In genomic region chr11:56855217-56855616, GRCh38 we compare ENCODE assay signal across 16 cellular contexts.
"Had no signal": no experiment of that assay in that cellular context is flagged by ENCODE, and none has a peak within 500 bp of the region (broad histone marks: within the 10 kb centered on the region; RNA-seq: fewer than 3 reads in every experiment).

No MANE protein-coding gene starts in this region.

- H3K4me2 ChIP-seq: hepatocyte had no signal

- H3K27ac ChIP-seq: hepatocyte, neutrophil, right atrium auricular region, sigmoid colon, skin epidermis had no signal

- H3K4me1 ChIP-seq: right atrium auricular region, sigmoid colon had no signal

- H3K27me3 ChIP-seq: hepatocyte, neutrophil, right atrium auricular region, sigmoid colon had no signal

- H3K9me3 ChIP-seq: neutrophil, right atrium auricular region, sigmoid colon had no signal

- ATAC-seq: naive thymus-derived CD8-positive, alpha-beta T cell had no signal

- H3K4me3 ChIP-seq: hepatocyte, right atrium auricular region, sigmoid colon, skin epidermis had no signal

- DNase-seq: dermis blood vessel endothelial cell; erythroblast; foreskin melanocyte; head of caudate nucleus; kidney; mesendoderm; naive thymus-derived CD8-positive, alpha-beta T cell; sigmoid colon; stimulated activated CD4-positive, alpha-beta T cell treated with anti-CD3 and anti-CD28 coated beads, Interleukin-12 subunit alpha, Interleukin-12 subunit beta, amount 100 ng/mL, for 4 hours; stimulated activated naive CD4-positive, alpha-beta T cell had no signal

- H3K36me3 ChIP-seq: neutrophil, right atrium auricular region, sigmoid colon had no signal

- FAIRE-seq: colon, kidney, urothelium cell line had no signal
